Comparison of ENCODE assay signal across 11 cellular contexts in genomic region chr18:23499571-23499889, GRCh38. TPM values are rescaled to one million over a fixed set of nuclear protein-coding genes. Genes with fewer than 3 reads are reported as not detected.
DNase-seq lines count a peak whose midpoint lies in the region; ATAC-seq and TF ChIP-seq lines count a peak whose summit lies in the region.
"Had no signal": no experiment of that assay in that cellular context is flagged by ENCODE, and none has a peak within 500 bp of the region (broad histone marks: within the 10 kb centered on the region; RNA-seq: fewer than 3 reads in every experiment).

No MANE protein-coding gene starts in this region.

- H4K20me1 ChIP-seq in IMR-90 (ENCODE audit: insufficient read depth, low read length): no peaks in the 10 kb centered on the region

- TF ChIP-seq POLR2A in IMR-90 (IDR thresholded peaks at IDR 0.05; ENCODE audit: low read depth, low read length): no peak

- dilution Hi-C loops in IMR-90 (cut with HindIII; ENCODE audit: low sequenced_read_pairs, unreplicated experiment): no loop called here

- in situ Hi-C loops in IMR-90 (cut with MboI; ENCODE audit: low sequenced_read_pairs): no loop called here

- no peak overlapping the region for H2BK12ac ChIP-seq in neuronal stem cell (ENCODE audit: low read length)

- peak overlapping the region; percentile 70 for H3K4ac ChIP-seq in IMR-90 (ENCODE audit: low read depth, low read length)
- H3K4ac ChIP-seq in neuronal stem cell (ENCODE audit: low read length): no peak overlapping the region

- TF ChIP-seq RAD21 in IMR-90 (IDR thresholded peaks at IDR 0.05; ENCODE audit: low read length): no peak

- no peak overlapping the region for H3K4me3 ChIP-seq in IMR-90 (ENCODE audit: insufficient read depth, low read depth, low read length)
- no peak overlapping the region for H3K4me3 ChIP-seq in neuronal stem cell (ENCODE audit: low read length in 2 of 2)
- no peak overlapping the region for H3K4me3 ChIP-seq in naive thymus-derived CD4-positive, alpha-beta T cell (ENCODE audit: low read length)
- H3K4me3 ChIP-seq: SK-N-MC had no signal

- no peaks in the 10 kb centered on the region for H3K27me3 ChIP-seq in IMR-90 (ENCODE audit: control insufficient read depth, insufficient read depth, low read length)
- no peaks in the 10 kb centered on the region for H3K27me3 ChIP-seq in neuronal stem cell (ENCODE audit: control insufficient read depth in 3 of 3, insufficient read depth in 3 of 3, low read depth in 1 of 3, low read length in 3 of 3)
- H3K27me3 ChIP-seq in naive thymus-derived CD4-positive, alpha-beta T cell (ENCODE audit: control insufficient read depth in 2 of 2, insufficient read depth in 2 of 2, low read length in 2 of 2): no peaks in the 10 kb centered on the region

- H3K18ac ChIP-seq in IMR-90 (ENCODE audit: low read depth, low read length) (peak overlapping the region; percentile 73; the same call in 1 of the 2 replicates), neuronal stem cell (ENCODE audit: low read length) (no peak overlapping the region)

- H3K23ac ChIP-seq in IMR-90 (ENCODE audit: low read depth, low read length): no peak overlapping the region
- H3K23ac ChIP-seq in neuronal stem cell (ENCODE audit: low read depth, low read length, poor library complexity): no peak overlapping the region

- H3K9ac ChIP-seq in IMR-90 (ENCODE audit: low read depth, low read length) (peak overlapping the region; percentile 36; the same call in 1 of the 2 replicates), neuronal stem cell (ENCODE audit: low read depth, low read length, poor library complexity) (no peak overlapping the region)

- H3K36me3 ChIP-seq in IMR-90 (ENCODE audit: control insufficient read depth, insufficient read depth, low read length): no peaks in the 10 kb centered on the region
- no peaks in the 10 kb centered on the region for H3K36me3 ChIP-seq in neuronal stem cell (replicated peaks in 1 of 2; ENCODE audit: control insufficient read depth in 2 of 2, insufficient read depth in 2 of 2, low read length in 2 of 2)
- no peaks in the 10 kb centered on the region for H3K36me3 ChIP-seq in naive thymus-derived CD4-positive, alpha-beta T cell (ENCODE audit: control insufficient read depth in 2 of 3, insufficient read depth in 3 of 3, low read length in 3 of 3)

- H3K4me2 ChIP-seq in IMR-90 (ENCODE audit: low read depth, low read length) (peak overlapping the region; percentile 67), neuronal stem cell (ENCODE audit: insufficient read depth, low read length, poor library complexity, severe bottlenecking) (no peak overlapping the region)

- peaks cover 12% of the 10 kb centered on the region for H3K4me1 ChIP-seq in IMR-90 (ENCODE audit: control insufficient read depth, insufficient read depth, low read length)
- peaks cover 10 to 13% of the 10 kb centered on the region in 2 donors for H3K4me1 ChIP-seq in neuronal stem cell (ENCODE audit: control insufficient read depth in 2 of 2, insufficient read depth in 1 of 2, low read depth in 1 of 2, low read length in 2 of 2)
- H3K4me1 ChIP-seq in naive thymus-derived CD4-positive, alpha-beta T cell (ENCODE audit: control insufficient read depth in 2 of 2, insufficient read depth in 2 of 2, low read length in 2 of 2): peaks cover 10 to 11% of the 10 kb centered on the region in 2 donors

- no peak overlapping the region for H2BK5ac ChIP-seq in IMR-90 (ENCODE audit: low read depth, low read length, poor library complexity, severe bottlenecking)
- no peak overlapping the region for H2BK5ac ChIP-seq in neuronal stem cell (ENCODE audit: low read length)

- no peaks in the 10 kb centered on the region for H3K36me3 Mint-ChIP-seq in CD14-positive monocyte
- no peaks in the 10 kb centered on the region for H3K36me3 Mint-ChIP-seq in activated naive CD8-positive, alpha-beta T cell treated with anti-CD3 and anti-CD28 coated beads for 36 hours
- peaks cover 0 to 6% (median 0%) of the 10 kb centered on the region in 5 donors for H3K36me3 Mint-ChIP-seq in naive thymus-derived CD4-positive, alpha-beta T cell
- H3K36me3 Mint-ChIP-seq: mesothelial cell of epicardium had no signal

- H3K27ac Mint-ChIP-seq in CD14-positive monocyte: peak overlapping the region; percentile 79 to 96 (median 92)
- H3K27ac Mint-ChIP-seq in activated naive CD8-positive, alpha-beta T cell treated with anti-CD3 and anti-CD28 coated beads for 36 hours: peak overlapping the region; percentile 7
- peak overlapping the region in 1 of 9 donors; percentile 2 for H3K27ac Mint-ChIP-seq in naive thymus-derived CD4-positive, alpha-beta T cell
- H3K27ac Mint-ChIP-seq: effector memory CD8-positive, alpha-beta T cell; mesothelial cell of epicardium had no signal

- H3K27me3 Mint-ChIP-seq in CD14-positive monocyte (ENCODE audit: low read depth in 3 of 3): peaks cover 1 to 3% (median 2%) of the 10 kb centered on the region in 3 donors
- no peaks in the 10 kb centered on the region for H3K27me3 Mint-ChIP-seq in activated naive CD8-positive, alpha-beta T cell treated with anti-CD3 and anti-CD28 coated beads for 36 hours
- no peaks in the 10 kb centered on the region for H3K27me3 Mint-ChIP-seq in naive thymus-derived CD4-positive, alpha-beta T cell
- H3K27me3 Mint-ChIP-seq: effector memory CD8-positive, alpha-beta T cell had no signal

- no peak overlapping the region; the same call in 1 of the 2 replicates for H2BK20ac ChIP-seq in IMR-90 (ENCODE audit: low read depth, low read length)

- intact Hi-C loops in CD14-positive monocyte (cut with micrococcal nuclease) (no loop called here), IMR-90 (cut with micrococcal nuclease) (loop anchor here (5.0 kb wide), 1 partner anchor 203 kb away; no protein-coding TSS in a partner anchor)
- intact Hi-C loops in naive thymus-derived CD4-positive, alpha-beta T cell (cut with micrococcal nuclease): loop anchor here (1.0 to 5.0 kb wide), 8 partner anchors 46 to 988 kb away; partner anchors contain the start of genes NPC1 (in 2 of the 2) and RIOK3 (in 1 of the 2)

- H3K4me1 Mint-ChIP-seq in CD14-positive monocyte: peaks cover 56% of the 10 kb centered on the region
- peaks cover 22% of the 10 kb centered on the region for H3K4me1 Mint-ChIP-seq in activated naive CD8-positive, alpha-beta T cell treated with anti-CD3 and anti-CD28 coated beads for 36 hours
- H3K4me1 Mint-ChIP-seq in naive thymus-derived CD4-positive, alpha-beta T cell: peaks cover 0 to 48% (median 41%) of the 10 kb centered on the region in 7 donors

- TF ChIP-seq CTCF in CD14-positive monocyte (IDR thresholded peaks at IDR 0.05): no peak
- TF ChIP-seq CTCF in IMR-90 (conservative IDR thresholded peaks at IDR 0.05; ENCODE audit: low read depth, low read length): no peak

- H3K9me3 ChIP-seq in IMR-90 (ENCODE audit: control insufficient read depth, insufficient read depth, low read length) (no peaks in the 10 kb centered on the region), neuronal stem cell (replicated peaks in 1 of 2; ENCODE audit: control insufficient read depth in 2 of 2, insufficient read depth in 1 of 2, low read depth in 1 of 2, low read length in 2 of 2) (no peaks in the 10 kb centered on the region)
- no peaks in the 10 kb centered on the region for H3K9me3 ChIP-seq in naive thymus-derived CD4-positive, alpha-beta T cell (ENCODE audit: control insufficient read depth in 2 of 3, low read length in 3 of 3)

- H3K14ac ChIP-seq in IMR-90 (replicated peaks; ENCODE audit: low read depth, low read length) (peak overlapping the region; percentile 91; the same call in 1 of the 2 replicates), neuronal stem cell (ENCODE audit: low read length) (no peak overlapping the region)

- CTCF ChIA-PET in IMR-90 (lab: Yijun Ruan, JAX): interaction anchor here (0.7 kb wide), 1 partner anchor 13 kb away, joined by 3 read pairs; no protein-coding TSS in a partner anchor
- CTCF ChIA-PET in naive thymus-derived CD4-positive, alpha-beta T cell (lab: Charles Lee): interaction anchor here (0.6 to 2.1 kb wide), 3 partner anchors 11 to 90 kb away, joined by 3 to 16 read pairs (median 4); no protein-coding TSS in a partner anchor

- whole genome bisulfite sequencing in IMR-90 (ENCODE audit: extremely low coverage in 2 of 2, insufficient read length in 1 of 2), 2 experiments: no CpG with 5 or more reads among the region's 4 CpGs
- no CpG with 5 or more reads among the region's 4 CpGs for WGBS in neuronal stem cell (ENCODE audit: extremely low coverage in 2 of 2, insufficient read length in 2 of 2, insufficient replicate concordance in 1 of 2), 2 donors

- peak overlapping the region; percentile 45; the same call in 1 of the 2 replicates for H4K5ac ChIP-seq in IMR-90 (ENCODE audit: low read depth, low read length)

- POLR2A ChIA-PET in IMR-90 (lab: Charles Lee; ENCODE audit: unreplicated experiment): no interaction called here
- POLR2A ChIA-PET in naive thymus-derived CD4-positive, alpha-beta T cell (lab: Charles Lee): interaction anchor here (1.1 to 2.0 kb wide), 3 partner anchors 12 to 88 kb away, joined by 3 to 12 read pairs (median 4); partner anchors contain the start of gene RIOK3

- H2BK15ac ChIP-seq in IMR-90 (ENCODE audit: low read depth, low read length): no peak overlapping the region; the same call in 2 of the 3 replicates
- no peak overlapping the region for H2BK15ac ChIP-seq in neuronal stem cell (ENCODE audit: low read length)

- H3K9me3 Mint-ChIP-seq in CD14-positive monocyte: no peaks in the 10 kb centered on the region
- no peaks in the 10 kb centered on the region for H3K9me3 Mint-ChIP-seq in activated naive CD8-positive, alpha-beta T cell treated with anti-CD3 and anti-CD28 coated beads for 36 hours
- H3K9me3 Mint-ChIP-seq in naive thymus-derived CD4-positive, alpha-beta T cell: no peaks in the 10 kb centered on the region
- H3K9me3 Mint-ChIP-seq: effector memory CD8-positive, alpha-beta T cell; mesothelial cell of epicardium had no signal

- H4K8ac ChIP-seq in IMR-90 (ENCODE audit: low read depth in 2 of 2, low read length in 2 of 2) (peak overlapping the region in 1 of 2 experiments; percentile 76; a peak in 1 of 4 replicates), neuronal stem cell (ENCODE audit: low read depth, low read length) (no peak overlapping the region)

- H2AFZ ChIP-seq in IMR-90 (replicated peaks; ENCODE audit: low read length, poor library complexity): peak overlapping the region; percentile 72
- H2AFZ ChIP-seq in neuronal stem cell (ENCODE audit: low read length): peak overlapping the region; percentile 60

- no TSS peak for BruUV-seq in IMR-90 (replicated peaks; lab: Mats Ljungman, UMichigan)

- H3K9me1 ChIP-seq in IMR-90 (ENCODE audit: insufficient read depth, low read length): peaks cover 10% of the 10 kb centered on the region

- H3K4me3 Mint-ChIP-seq in CD14-positive monocyte: peak overlapping the region; percentile 70 to 74
- no peak overlapping the region for H3K4me3 Mint-ChIP-seq in activated naive CD8-positive, alpha-beta T cell treated with anti-CD3 and anti-CD28 coated beads for 36 hours
- H3K4me3 Mint-ChIP-seq in naive thymus-derived CD4-positive, alpha-beta T cell: no peak overlapping the region
- H3K4me3 Mint-ChIP-seq: effector memory CD8-positive, alpha-beta T cell; mesothelial cell of epicardium had no signal

- H3K79me1 ChIP-seq in IMR-90 (ENCODE audit: low read depth in 1 of 2, low read length in 2 of 2) (peaks cover 8 to 17% of the 10 kb centered on the region in 2 experiments), neuronal stem cell (ENCODE audit: low read depth, low read length) (no peaks in the 10 kb centered on the region)

- no peak overlapping the region; the same call in 1 of the 2 replicates for H3K56ac ChIP-seq in IMR-90 (ENCODE audit: extremely low read depth, insufficient read depth, low read length)

- H2AK9ac ChIP-seq in IMR-90 (replicated peaks; ENCODE audit: low read depth, low read length, poor library complexity): no peak overlapping the region

- no peak for DNase-seq in CD14-positive monocyte (ENCODE audit: low spot score)
- no peak for DNase-seq in IMR-90
- DNase-seq in activated naive CD8-positive, alpha-beta T cell treated with anti-CD3 and anti-CD28 coated beads for 36 hours: no peak
- DNase-seq in neuronal stem cell (ENCODE audit: low spot score): no peak
- DNase-seq in NCI-H1092 (lab: John Stamatoyannopoulos, UW): no peak
- DNase-seq in H4 (ENCODE audit: low spot score): no peak
- DNase-seq in AG08396 (ENCODE audit: low spot score): no peak
- DNase-seq in naive thymus-derived CD4-positive, alpha-beta T cell: no peak

- no peak for ATAC-seq in IMR-90 (ENCODE audit: low read depth)
- ATAC-seq in naive thymus-derived CD4-positive, alpha-beta T cell: no peak

- H2BK120ac ChIP-seq in IMR-90 (ENCODE audit: low read depth, low read length) (peak overlapping the region; percentile 71; the same call in 1 of the 2 replicates), neuronal stem cell (ENCODE audit: low read depth, low read length) (no peak overlapping the region)

- peak overlapping the region; percentile 89 for H2AK5ac ChIP-seq in IMR-90 (ENCODE audit: low read depth, low read length)
- H2AK5ac ChIP-seq in neuronal stem cell (ENCODE audit: low read depth, low read length): no peak overlapping the region

- peak overlapping the region; percentile 54; the same call in 1 of the 2 replicates for H4K91ac ChIP-seq in IMR-90 (ENCODE audit: insufficient read depth, low read depth, low read length)
- no peak overlapping the region for H4K91ac ChIP-seq in neuronal stem cell (ENCODE audit: low read depth, low read length, poor library complexity)

- peak overlapping the region; percentile 34; the same call in 1 of the 2 replicates for H3K27ac ChIP-seq in IMR-90 (ENCODE audit: insufficient read depth, low read length)
- no peak overlapping the region for H3K27ac ChIP-seq in neuronal stem cell (replicated peaks; ENCODE audit: low read length)
- no peak overlapping the region for H3K27ac ChIP-seq in naive thymus-derived CD4-positive, alpha-beta T cell (ENCODE audit: low read depth, low read length)
- H3K27ac ChIP-seq: SK-N-MC had no signal

RNA-seq across cellular contexts. Expression of gene RMC1, which starts 3.8 kb away (rescaled TPM):
- polyA plus RNA-seq in CD14-positive monocyte: 10 to 100 TPM; 21.9 to 30.1 TPM
- total RNA-seq in IMR-90 (2012; rRNA removed): 13.9 and 14.2 TPM in 2 replicates
- 12.8 and 18.0 TPM in 2 replicates for polyA plus RNA-seq in IMR-90 (2012; rRNA removed)
- 8.6 and 10.1 TPM in 2 replicates for polyA plus RNA-seq in IMR-90 (2012; cell fraction: cytosol; rRNA removed)
- polyA plus RNA-seq in IMR-90 (2012; cell fraction: nucleus; rRNA removed; ENCODE audit: low replicate concordance): 29.6 and 50.9 TPM in 2 replicates
- total RNA-seq in activated naive CD8-positive, alpha-beta T cell treated with anti-CD3 and anti-CD28 coated beads for 36 hours: 10 to 100 TPM; 29.7 to 30.8 TPM
- polyA plus RNA-seq in neuronal stem cell (2013, experiment 1 of 2): 22.7 TPM
- 20.9 TPM for polyA plus RNA-seq in neuronal stem cell (2013, experiment 2 of 2)
- 32.1 and 32.6 TPM in 2 replicates for total RNA-seq in H4 (2014; rRNA removed; shearing (Covaris generic))
- total RNA-seq in naive thymus-derived CD4-positive, alpha-beta T cell: 10 to 100 TPM; 45.7 to 59.7 (median 50.0) TPM
- polyA plus RNA-seq in naive thymus-derived CD4-positive, alpha-beta T cell: 10 to 100 TPM; 23.1 to 39.9 TPM

RNA-seq across cellular contexts. Expression of gene RIOK3, which starts 46.4 kb away (rescaled TPM):
- polyA plus RNA-seq in CD14-positive monocyte (10 to 100 TPM; 50.9 to 62.2 TPM), IMR-90 (2012; rRNA removed) (18.1 and 21.5 TPM in 2 replicates)
- 38.9 and 61.4 TPM in 2 replicates for total RNA-seq in IMR-90 (2012; rRNA removed)
- polyA plus RNA-seq in IMR-90 (2012; cell fraction: cytosol; rRNA removed): 4.7 and 14.1 TPM in 2 replicates
- 36.7 and 41.9 TPM in 2 replicates for polyA plus RNA-seq in IMR-90 (2012; cell fraction: nucleus; rRNA removed; ENCODE audit: low replicate concordance)
- 10 to 100 TPM; 52.4 to 61.0 TPM for total RNA-seq in activated naive CD8-positive, alpha-beta T cell treated with anti-CD3 and anti-CD28 coated beads for 36 hours
- polyA plus RNA-seq in neuronal stem cell (2013, experiment 1 of 2): 18.9 TPM
- 20.2 TPM for polyA plus RNA-seq in neuronal stem cell (2013, experiment 2 of 2)
- 25.6 and 34.9 TPM in 2 replicates for total RNA-seq in H4 (2014; rRNA removed; shearing (Covaris generic))
- 100 to 1,000 TPM in 2 of 5 experiments, 10 to 100 TPM in 3; 74.0 to 153 (median 78.2) TPM for total RNA-seq in naive thymus-derived CD4-positive, alpha-beta T cell
- polyA plus RNA-seq in naive thymus-derived CD4-positive, alpha-beta T cell: 10 to 100 TPM; 31.3 to 34.3 TPM

Comparison
In these comparisons a context has a peak if more than half of its experiments do, and no peak if none do; other contexts are left out.
1. H3K4me3 Mint-ChIP-seq: peak in CD14-positive monocyte (2 of 2); none in activated naive CD8-positive, alpha-beta T cell treated with anti-CD3 and anti-CD28 coated beads for 36 hours (single experiment) and naive thymus-derived CD4-positive, alpha-beta T cell (0 of 10).
2. intact Hi-C loops: an anchor here in IMR-90 (5.0 kb wide) and naive thymus-derived CD4-positive, alpha-beta T cell (1.0 to 5.0 kb wide); none called in CD14-positive monocyte.